ENCODE assay signal across 20 cellular contexts in genomic region chr2:231036131-231036530, GRCh38. TPM values are rescaled to one million over a fixed set of nuclear protein-coding genes. Genes with fewer than 3 reads are reported as not detected.
DNase-seq lines count a peak whose midpoint lies in the region; ATAC-seq and TF ChIP-seq lines count a peak whose summit lies in the region.
"Had no signal": no experiment of that assay in that cellular context is flagged by ENCODE, and none has a peak within 500 bp of the region (broad histone marks: within the 10 kb centered on the region; RNA-seq: fewer than 3 reads in every experiment).

No MANE protein-coding gene starts in this region.

- no peaks in the 10 kb centered on the region for H3K36me3 Mint-ChIP-seq in activated naive CD8-positive, alpha-beta T cell
- H3K36me3 Mint-ChIP-seq in activated naive CD8-positive, alpha-beta T cell treated with anti-CD3 and anti-CD28 coated beads, Interleukin-2, amount 50 U/mL, for 24 hours (ENCODE audit: low read depth): no peaks in the 10 kb centered on the region
- H3K36me3 Mint-ChIP-seq in nephron progenitor cell (ENCODE audit: low read depth) (no peaks in the 10 kb centered on the region), T-cell (no peaks in the 10 kb centered on the region)
- H3K36me3 Mint-ChIP-seq in activated CD4-positive, alpha-beta memory T cell treated with anti-CD3 and anti-CD28 coated beads, Interleukin-2, amount 10 ng/mL, durations not matched to agents 7 days and 5 days (ENCODE audit: low read depth): no peaks in the 10 kb centered on the region

- H2AFZ ChIP-seq in hepatocyte: no peak overlapping the region

- H3K27ac ChIP-seq in hepatocyte: no peak overlapping the region
- H3K27ac ChIP-seq: RWPE1 had no signal

- no peaks in the 10 kb centered on the region for H3K9me2 ChIP-seq in hepatocyte (replicated peaks; ENCODE audit: insufficient read depth)

- CTCF ChIA-PET in activated CD4-positive, alpha-beta memory T cell treated with anti-CD3 and anti-CD28 coated beads, Interleukin-2, amount 10 ng/mL, durations not matched to agents 7 days and 5 days (lab: Charles Lee): interaction anchor here (1.0 kb wide), 1 partner anchor 17 kb away, joined by 4 read pairs; no protein-coding TSS in a partner anchor
- CTCF ChIA-PET in T-cell (lab: Charles Lee): interaction anchor here in 1 of 2 donors (0.8 kb wide), 1 partner anchor 17 kb away, joined by 5 read pairs; no protein-coding TSS in a partner anchor

- no peaks in the 10 kb centered on the region for H3K9me3 Mint-ChIP-seq in activated naive CD8-positive, alpha-beta T cell (ENCODE audit: low read depth)
- H3K9me3 Mint-ChIP-seq in activated naive CD8-positive, alpha-beta T cell treated with anti-CD3 and anti-CD28 coated beads, Interleukin-2, amount 50 U/mL, for 24 hours: no peaks in the 10 kb centered on the region
- H3K9me3 Mint-ChIP-seq in nephron progenitor cell: peaks cover 3% of the 10 kb centered on the region
- no peaks in the 10 kb centered on the region for H3K9me3 Mint-ChIP-seq in activated CD4-positive, alpha-beta memory T cell treated with anti-CD3 and anti-CD28 coated beads, Interleukin-2, amount 10 ng/mL, durations not matched to agents 7 days and 5 days
- no peaks in the 10 kb centered on the region for H3K9me3 Mint-ChIP-seq in T-cell

- no peak for ATAC-seq in activated naive CD8-positive, alpha-beta T cell treated with anti-CD3 and anti-CD28 coated beads, Interleukin-2, amount 50 U/mL, for 24 hours
- no peak for ATAC-seq in T-cell (replicated peaks in 1 of 4)
- ATAC-seq: A549, PC-3 had no signal

- H3K27me3 ChIP-seq in hepatocyte: peaks cover 6% of the 10 kb centered on the region

- peaks cover 7% of the 10 kb centered on the region for H4K20me1 ChIP-seq in hepatocyte (ENCODE audit: insufficient read depth, poor library complexity, severe bottlenecking)

- H3K36me3 ChIP-seq in hepatocyte (replicated peaks; ENCODE audit: insufficient read depth, low read depth): no peaks in the 10 kb centered on the region

- POLR2A ChIA-PET in activated CD4-positive, alpha-beta memory T cell treated with anti-CD3 and anti-CD28 coated beads, Interleukin-2, amount 10 ng/mL, durations not matched to agents 7 days and 5 days (lab: Charles Lee): no interaction called here
- POLR2A ChIA-PET in T-cell (lab: Charles Lee): no interaction called here

- no peak for TF ChIP-seq CTCF in hepatocyte (IDR thresholded peaks at IDR 0.05; ENCODE audit: poor library complexity)
- no peak for TF ChIP-seq CTCF in nephron progenitor cell (IDR thresholded peaks at IDR 0.05)

- H3K27me3 Mint-ChIP-seq in activated naive CD8-positive, alpha-beta T cell: peaks cover 33% of the 10 kb centered on the region
- H3K27me3 Mint-ChIP-seq in activated naive CD8-positive, alpha-beta T cell treated with anti-CD3 and anti-CD28 coated beads, Interleukin-2, amount 50 U/mL, for 24 hours: peaks cover 58% of the 10 kb centered on the region
- H3K27me3 Mint-ChIP-seq in nephron progenitor cell (ENCODE audit: low read depth, poor library complexity) (peaks cover 87% of the 10 kb centered on the region), T-cell (peaks cover 53 to 56% of the 10 kb centered on the region in 2 donors)
- peaks cover 71% of the 10 kb centered on the region for H3K27me3 Mint-ChIP-seq in activated CD4-positive, alpha-beta memory T cell treated with anti-CD3 and anti-CD28 coated beads, Interleukin-2, amount 10 ng/mL, durations not matched to agents 7 days and 5 days

- peaks cover 37% of the 10 kb centered on the region for H3K79me2 ChIP-seq in hepatocyte

- 65% methylated on average over 4 of the region's 4 CpGs for WGBS in hepatocyte (ENCODE audit: low lambda C conversion rate, missing lambda C conversion rate)

- peaks cover 28% of the 10 kb centered on the region for H3K4me1 ChIP-seq in hepatocyte (ENCODE audit: insufficient read depth)

- H3K9me3 ChIP-seq in hepatocyte (ENCODE audit: low read depth): no peaks in the 10 kb centered on the region
- H3K9me3 ChIP-seq: A549 had no signal

- DNase-seq in activated naive CD8-positive, alpha-beta T cell treated with anti-CD3 and anti-CD28 coated beads, Interleukin-2, amount 50 U/mL, for 24 hours: no peak
- DNase-seq in hepatocyte (ENCODE audit: low spot score) (no peak), nephron progenitor cell (no peak), medulla oblongata (ENCODE audit: extremely low spot score) (no peak), nucleus accumbens (lab: John Stamatoyannopoulos, UW) (no peak), T-cell (no peak)
- no peak for DNase-seq in activated CD4-positive, alpha-beta memory T cell treated with anti-CD3 and anti-CD28 coated beads, Interleukin-2, amount 10 ng/mL, durations not matched to agents 7 days and 5 days
- DNase-seq: C1 segment of cervical spinal cord, DMS 273 treated with DMSO at 0.1 percent for 48 hours, NCI-H1048, NCI-H1436 treated with DMSO at 0.1 percent for 48 hours, NCI-H2081 treated with DMSO at 0.1 percent for 48 hours, NCI-H510A, NCI-H82, PC-3 had no signal

- no peak overlapping the region for H3K4me3 ChIP-seq in hepatocyte

- H3K4me2 ChIP-seq in hepatocyte: peak overlapping the region; percentile 81

- H3K27ac Mint-ChIP-seq in activated naive CD8-positive, alpha-beta T cell: no peak overlapping the region
- no peak overlapping the region for H3K27ac Mint-ChIP-seq in activated naive CD8-positive, alpha-beta T cell treated with anti-CD3 and anti-CD28 coated beads, Interleukin-2, amount 50 U/mL, for 24 hours
- H3K27ac Mint-ChIP-seq in nephron progenitor cell: no peak overlapping the region
- H3K27ac Mint-ChIP-seq in activated CD4-positive, alpha-beta memory T cell treated with anti-CD3 and anti-CD28 coated beads, Interleukin-2, amount 10 ng/mL, durations not matched to agents 7 days and 5 days: no peak overlapping the region
- H3K27ac Mint-ChIP-seq in T-cell: no peak overlapping the region

- H3K4me3 Mint-ChIP-seq in activated naive CD8-positive, alpha-beta T cell: peak overlapping the region; percentile 65
- no peak overlapping the region for H3K4me3 Mint-ChIP-seq in activated naive CD8-positive, alpha-beta T cell treated with anti-CD3 and anti-CD28 coated beads, Interleukin-2, amount 50 U/mL, for 24 hours
- H3K4me3 Mint-ChIP-seq in nephron progenitor cell (peak overlapping the region; percentile 70), T-cell (peak overlapping the region in 1 of 3 donors; percentile 40)
- no peak overlapping the region for H3K4me3 Mint-ChIP-seq in activated CD4-positive, alpha-beta memory T cell treated with anti-CD3 and anti-CD28 coated beads, Interleukin-2, amount 10 ng/mL, durations not matched to agents 7 days and 5 days

- H3K4me1 Mint-ChIP-seq in activated naive CD8-positive, alpha-beta T cell (ENCODE audit: low read depth): peaks cover 5% of the 10 kb centered on the region
- peaks cover 1% of the 10 kb centered on the region for H3K4me1 Mint-ChIP-seq in activated naive CD8-positive, alpha-beta T cell treated with anti-CD3 and anti-CD28 coated beads, Interleukin-2, amount 50 U/mL, for 24 hours
- H3K4me1 Mint-ChIP-seq in nephron progenitor cell (peaks cover 18% of the 10 kb centered on the region), T-cell (peaks cover 0 to 16% (median 0%) of the 10 kb centered on the region in 3 donors)
- peaks cover 6% of the 10 kb centered on the region for H3K4me1 Mint-ChIP-seq in activated CD4-positive, alpha-beta memory T cell treated with anti-CD3 and anti-CD28 coated beads, Interleukin-2, amount 10 ng/mL, durations not matched to agents 7 days and 5 days

RNA-seq across cellular contexts. Expression of gene C2orf72, which starts 1.2 kb away (rescaled TPM):
- total RNA-seq in hepatocyte (108 and 112 TPM in 2 replicates), T-cell (under 1 TPM in 2 of 5 donors, not detected in 3; 0.13 to 0.20 TPM)
- polyA plus RNA-seq in hepatocyte: 64.1 and 86.9 TPM in 2 replicates
- total RNA-seq in activated CD4-positive, alpha-beta memory T cell treated with anti-CD3 and anti-CD28 coated beads, Interleukin-2, amount 10 ng/mL, durations not matched to agents 7 days and 5 days: under 1 TPM; 0.35 to 0.98 TPM
- total RNA-seq: MCF 10A had no signal

RNA-seq across cellular contexts. Expression of gene PSMD1, which starts 20.5 kb away (rescaled TPM):
- total RNA-seq in hepatocyte (92.9 and 93.6 TPM in 2 replicates), T-cell (10 to 100 TPM; 39.5 to 48.2 (median 46.9) TPM)
- 96.3 and 106 TPM in 2 replicates for polyA plus RNA-seq in hepatocyte
- 10 to 100 TPM; 79.3 to 80.0 TPM for total RNA-seq in activated CD4-positive, alpha-beta memory T cell treated with anti-CD3 and anti-CD28 coated beads, Interleukin-2, amount 10 ng/mL, durations not matched to agents 7 days and 5 days

RNA-seq across cellular contexts. Expression of gene SPATA3, which starts 40.2 kb away (rescaled TPM):
- not detected in 2 replicates for total RNA-seq in hepatocyte
- polyA plus RNA-seq in hepatocyte: not detected in 2 replicates
- under 1 TPM in 1 of 2 experiments, not detected in 1; 0.35 TPM for total RNA-seq in activated CD4-positive, alpha-beta memory T cell treated with anti-CD3 and anti-CD28 coated beads, Interleukin-2, amount 10 ng/mL, durations not matched to agents 7 days and 5 days
- total RNA-seq in T-cell: not detected
- total RNA-seq: H1, MCF 10A, PC-3 had no signal
- polyA plus RNA-seq: A549, H1 had no signal

Comparison
In these comparisons a context has a peak if more than half of its experiments do, and no peak if none do; other contexts are left out.
1. H3K4me3 Mint-ChIP-seq: peak in activated naive CD8-positive, alpha-beta T cell (single experiment) and nephron progenitor cell (single experiment); none in activated naive CD8-positive, alpha-beta T cell treated with anti-CD3 and anti-CD28 coated beads, Interleukin-2, amount 50 U/mL, for 24 hours (single experiment) and activated CD4-positive, alpha-beta memory T cell treated with anti-CD3 and anti-CD28 coated beads, Interleukin-2, amount 10 ng/mL, durations not matched to agents 7 days and 5 days (single experiment).
2. RNA of gene C2orf72, which starts 1.2 kb away (total RNA-seq): 108 to 112 TPM in hepatocyte; 0.35 to 0.98 TPM in activated CD4-positive, alpha-beta memory T cell treated with anti-CD3 and anti-CD28 coated beads, Interleukin-2, amount 10 ng/mL, durations not matched to agents 7 days and 5 days and 0.13 to 0.20 TPM in T-cell; every median in the first group is over 10 times any median in the second.